In the genomic region with DNA sequence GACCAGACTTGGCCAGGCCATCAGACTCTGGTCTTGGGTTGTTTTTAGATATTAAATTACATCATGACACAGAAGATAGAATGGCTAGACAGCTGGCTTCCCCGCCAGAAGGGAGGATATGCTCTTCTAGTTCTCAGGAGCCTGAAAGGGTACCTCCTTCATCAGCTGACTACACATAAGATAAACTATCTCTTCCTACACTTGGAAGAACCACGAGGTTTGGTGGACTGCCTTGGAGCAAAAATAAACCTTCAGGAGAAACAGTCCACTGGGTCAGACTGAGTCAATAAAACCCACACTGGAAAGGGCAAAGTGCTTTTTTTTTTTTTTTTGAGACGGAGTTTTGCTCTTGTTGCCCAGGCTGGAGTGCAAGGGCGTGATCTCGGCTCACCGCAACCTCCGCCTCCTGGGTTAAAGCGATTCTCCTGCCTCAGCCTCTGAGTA, we compare ENCODE assay signal across 15 cellular contexts. TPM values are rescaled to one million over a fixed set of nuclear protein-coding genes. Genes with fewer than 3 reads are reported as not detected.
DNase-seq lines count a peak whose midpoint lies in the region; ATAC-seq, FAIRE-seq and TF ChIP-seq lines count a peak whose summit lies in the region.
"Had no signal": no experiment of that assay in that cellular context is flagged by ENCODE, and none has a peak within 500 bp of the region (broad histone marks: within the 10 kb centered on the region; RNA-seq: fewer than 3 reads in every experiment).

No MANE protein-coding gene starts in this region.

- H3K36me3 Mint-ChIP-seq in astrocyte (ENCODE audit: low read depth, unreplicated experiment): no peaks in the 10 kb centered on the region
- H3K36me3 Mint-ChIP-seq in activated T-helper 1 cell treated with anti-CD3 and anti-CD28 coated beads, Interleukin-12 subunit alpha, Interleukin-12 subunit beta, Interleukin-2, Interleukin-4 antibody, amounts not matched to agents 30 ng/mL and 10 ng/mL and 1 ng/mL, durations not matched to agents 14 hours and 24 hours and 36 hours (ENCODE audit: low read depth): no peaks in the 10 kb centered on the region

- H3K9me3 Mint-ChIP-seq in astrocyte (ENCODE audit: unreplicated experiment): peaks cover 1% of the 10 kb centered on the region
- no peaks in the 10 kb centered on the region for H3K9me3 Mint-ChIP-seq in activated T-helper 1 cell treated with anti-CD3 and anti-CD28 coated beads, Interleukin-12 subunit alpha, Interleukin-12 subunit beta, Interleukin-2, Interleukin-4 antibody, amounts not matched to agents 30 ng/mL and 10 ng/mL and 1 ng/mL, durations not matched to agents 14 hours and 24 hours and 36 hours
- H3K9me3 Mint-ChIP-seq: activated T-helper 17 cell treated with anti-CD3 and anti-CD28 coated beads, Interleukin-2, amount 50 U/mL, for 72 hours had no signal

- no peaks in the 10 kb centered on the region for H3K4me1 ChIP-seq in astrocyte (ENCODE audit: insufficient read depth, low read length)
- H3K4me1 ChIP-seq: vagina had no signal

- TF ChIP-seq CTCF in astrocyte (IDR thresholded peaks at IDR 0.05; ENCODE audit: insufficient read depth, low read depth, low read length): no peak

- peak; percentile 91 for ATAC-seq in left ventricle myocardium superior
- ATAC-seq in HG03520 (IDR thresholded peaks at IDR 0.05; ENCODE audit: unreplicated experiment): no peak
- ATAC-seq: activated T-helper 17 cell treated with anti-CD3 and anti-CD28 coated beads, Interleukin-2, amount 50 U/mL, for 72 hours; stimulated activated naive CD8-positive, alpha-beta T cell treated with anti-CD3 and anti-CD28 coated beads, Interleukin-15, Interleukin-2, amounts not matched to agents 100 U/mL and 50 U/mL, for 24 hours had no signal

- H3K27me3 ChIP-seq in astrocyte (ENCODE audit: insufficient read depth, low read length): peaks cover 11% of the 10 kb centered on the region
- H3K27me3 ChIP-seq: BLaER1 treated with 17β-estradiol and CSF1 and Interleukin-3, amounts not matched to agents 10 nM and 100 nM; vagina had no signal

- no peak overlapping the region for H3K27ac Mint-ChIP-seq in astrocyte (ENCODE audit: unreplicated experiment)
- no peak overlapping the region for H3K27ac Mint-ChIP-seq in activated T-helper 1 cell treated with anti-CD3 and anti-CD28 coated beads, Interleukin-12 subunit alpha, Interleukin-12 subunit beta, Interleukin-2, Interleukin-4 antibody, amounts not matched to agents 30 ng/mL and 10 ng/mL and 1 ng/mL, durations not matched to agents 14 hours and 24 hours and 36 hours
- H3K27ac Mint-ChIP-seq: activated T-helper 17 cell treated with anti-CD3 and anti-CD28 coated beads, Interleukin-2, amount 50 U/mL, for 72 hours had no signal

- DNase-seq in M059J (ENCODE audit: low read depth): peak; percentile 27
- peak; percentile 22 for DNase-seq in astrocyte (ENCODE audit: low read depth)
- DNase-seq in left ventricle myocardium superior: peak; percentile 54
- DNase-seq in renal cortical epithelial cell (ENCODE audit: low read depth): peak; percentile 32
- DNase-seq in ureter (ENCODE audit: low spot score): no peak
- no peak for DNase-seq in activated T-helper 1 cell treated with anti-CD3 and anti-CD28 coated beads, Interleukin-12 subunit alpha, Interleukin-12 subunit beta, Interleukin-2, Interleukin-4 antibody, amounts not matched to agents 30 ng/mL and 10 ng/mL and 1 ng/mL, durations not matched to agents 14 hours and 24 hours and 36 hours (ENCODE audit: low spot score)
- DNase-seq: dorsolateral prefrontal cortex; esophagus squamous epithelium; stimulated activated naive CD8-positive, alpha-beta T cell treated with anti-CD3 and anti-CD28 coated beads, Interleukin-15, Interleukin-2, amounts not matched to agents 100 U/mL and 50 U/mL, for 24 hours had no signal

- no peak overlapping the region for H3K27ac ChIP-seq in astrocyte (ENCODE audit: low read depth, low read length)
- H3K27ac ChIP-seq: BLaER1 treated with 17β-estradiol and CSF1 and Interleukin-3, amounts not matched to agents 10 nM and 100 nM; dorsolateral prefrontal cortex; esophagus squamous epithelium; SK-N-MC; vagina; VCaP had no signal

- no peak overlapping the region for H3K4me3 Mint-ChIP-seq in astrocyte (ENCODE audit: unreplicated experiment)
- no peak overlapping the region for H3K4me3 Mint-ChIP-seq in activated T-helper 1 cell treated with anti-CD3 and anti-CD28 coated beads, Interleukin-12 subunit alpha, Interleukin-12 subunit beta, Interleukin-2, Interleukin-4 antibody, amounts not matched to agents 30 ng/mL and 10 ng/mL and 1 ng/mL, durations not matched to agents 14 hours and 24 hours and 36 hours
- H3K4me3 Mint-ChIP-seq: activated T-helper 17 cell treated with anti-CD3 and anti-CD28 coated beads, Interleukin-2, amount 50 U/mL, for 72 hours had no signal

- intact Hi-C loops in left ventricle myocardium superior (cut with micrococcal nuclease): no loop called here
- intact Hi-C loops in activated T-helper 1 cell treated with anti-CD3 and anti-CD28 coated beads, Interleukin-12 subunit alpha, Interleukin-12 subunit beta, Interleukin-2, Interleukin-4 antibody, amounts not matched to agents 30 ng/mL and 10 ng/mL and 1 ng/mL, durations not matched to agents 14 hours and 24 hours and 36 hours (cut with micrococcal nuclease): no loop called here

- H3K27me3 Mint-ChIP-seq in astrocyte (ENCODE audit: low read depth, unreplicated experiment): peaks cover 3% of the 10 kb centered on the region
- peaks cover 13% of the 10 kb centered on the region for H3K27me3 Mint-ChIP-seq in activated T-helper 1 cell treated with anti-CD3 and anti-CD28 coated beads, Interleukin-12 subunit alpha, Interleukin-12 subunit beta, Interleukin-2, Interleukin-4 antibody, amounts not matched to agents 30 ng/mL and 10 ng/mL and 1 ng/mL, durations not matched to agents 14 hours and 24 hours and 36 hours (ENCODE audit: insufficient read depth)

- no peak overlapping the region for H3K4me3 ChIP-seq in astrocyte (ENCODE audit: insufficient read depth, low read depth, low read length)
- H3K4me3 ChIP-seq: BLaER1 treated with 17β-estradiol and CSF1 and Interleukin-3, amounts not matched to agents 10 nM and 100 nM; dorsolateral prefrontal cortex; esophagus squamous epithelium; SK-N-MC; vagina had no signal

- no peaks in the 10 kb centered on the region for H3K79me2 ChIP-seq in astrocyte (ENCODE audit: insufficient read depth, low read length)

- no peaks in the 10 kb centered on the region for H4K20me1 ChIP-seq in astrocyte (ENCODE audit: insufficient read depth, low read length)
- H4K20me1 ChIP-seq: BLaER1 treated with 17β-estradiol and CSF1 and Interleukin-3, amounts not matched to agents 10 nM and 100 nM had no signal

- no peak overlapping the region for H3K4me2 ChIP-seq in astrocyte (ENCODE audit: low read length)

- no peaks in the 10 kb centered on the region for H3K9me3 ChIP-seq in astrocyte (ENCODE audit: insufficient read depth, low read depth, low read length)
- H3K9me3 ChIP-seq: BLaER1 treated with 17β-estradiol and CSF1 and Interleukin-3, amounts not matched to agents 10 nM and 100 nM; esophagus squamous epithelium; vagina had no signal

- no peak for FAIRE-seq in astrocyte (lab: Jason Lieb, UNC)

- H2AFZ ChIP-seq in astrocyte (ENCODE audit: low read depth, low read length): no peak overlapping the region

- H3K9ac ChIP-seq in astrocyte (ENCODE audit: low read length): no peak overlapping the region
- H3K9ac ChIP-seq: BLaER1 treated with 17β-estradiol and CSF1 and Interleukin-3, amounts not matched to agents 10 nM and 100 nM had no signal

- no peaks in the 10 kb centered on the region for H3K36me3 ChIP-seq in astrocyte (ENCODE audit: insufficient read depth, low read length)
- H3K36me3 ChIP-seq: BLaER1 treated with 17β-estradiol and CSF1 and Interleukin-3, amounts not matched to agents 10 nM and 100 nM; esophagus squamous epithelium; vagina had no signal

- H3K4me1 Mint-ChIP-seq in astrocyte (ENCODE audit: low read depth, unreplicated experiment): peaks cover 2% of the 10 kb centered on the region
- no peaks in the 10 kb centered on the region for H3K4me1 Mint-ChIP-seq in activated T-helper 1 cell treated with anti-CD3 and anti-CD28 coated beads, Interleukin-12 subunit alpha, Interleukin-12 subunit beta, Interleukin-2, Interleukin-4 antibody, amounts not matched to agents 30 ng/mL and 10 ng/mL and 1 ng/mL, durations not matched to agents 14 hours and 24 hours and 36 hours (ENCODE audit: low read depth)
- H3K4me1 Mint-ChIP-seq: activated T-helper 17 cell treated with anti-CD3 and anti-CD28 coated beads, Interleukin-2, amount 50 U/mL, for 72 hours had no signal

RNA-seq across cellular contexts. Expression of gene DYNC1LI1, which starts 26.3 kb away (rescaled TPM):
- total RNA-seq in M059J (2014; rRNA removed; shearing (Covaris generic)): 39.2 and 60.3 TPM in 2 replicates
- 39.0 and 43.0 TPM in 2 replicates for total RNA-seq in astrocyte
- total RNA-seq in left ventricle myocardium superior: 53.5 TPM
- 46.7 and 53.7 TPM in 2 replicates for total RNA-seq in renal cortical epithelial cell
- 26.2 TPM for total RNA-seq in ureter
- total RNA-seq in activated T-helper 1 cell treated with anti-CD3 and anti-CD28 coated beads, Interleukin-12 subunit alpha, Interleukin-12 subunit beta, Interleukin-2, Interleukin-4 antibody, amounts not matched to agents 30 ng/mL and 10 ng/mL and 1 ng/mL, durations not matched to agents 14 hours and 24 hours and 36 hours: 35.9 and 43.3 TPM in 2 replicates

Comparison
In these comparisons a context has a peak if more than half of its experiments do, and no peak if none do; other contexts are left out.
1. DNase-seq: peak in M059J (single experiment), astrocyte (single experiment), left ventricle myocardium superior (single experiment) and renal cortical epithelial cell (single experiment); none in ureter (single experiment) and activated T-helper 1 cell treated with anti-CD3 and anti-CD28 coated beads, Interleukin-12 subunit alpha, Interleukin-12 subunit beta, Interleukin-2, Interleukin-4 antibody, amounts not matched to agents 30 ng/mL and 10 ng/mL and 1 ng/mL, durations not matched to agents 14 hours and 24 hours and 36 hours (single experiment).